Comparison of ENCODE assay signal across 17 cellular contexts in genomic region chr7:148811892-148812291, GRCh38.
DNase-seq lines count a peak whose midpoint lies in the region; ATAC-seq, FAIRE-seq and TF ChIP-seq lines count a peak whose summit lies in the region.
"Had no signal": no experiment of that assay in that cellular context is flagged by ENCODE, and none has a peak within 500 bp of the region (broad histone marks: within the 10 kb centered on the region; RNA-seq: fewer than 3 reads in every experiment).

No MANE protein-coding gene starts in this region.

- no peak for DNase-seq in activated CD4-positive, alpha-beta T cell treated with anti-CD3 and anti-CD28 coated beads, Interleukin-2, amount 10 ng/mL, durations not matched to agents 24 days and 14 days
- no peak for DNase-seq in activated CD4-positive, alpha-beta T cell treated with anti-CD3 and anti-CD28 coated beads for 1 hour
- no peak for DNase-seq in CD8-positive, alpha-beta T cell
- no peak for DNase-seq in activated CD8-positive, alpha-beta T cell treated with anti-CD3 and anti-CD28 coated beads, Interleukin-2, amount 10 ng/mL, durations not matched to agents 7 days and 5 days
- DNase-seq in glutamatergic neuron: no peak
- DNase-seq in GM12891 (ENCODE audit: insufficient read length, low spot score): no peak
- no peak for DNase-seq in C1 segment of cervical spinal cord (lab: John Stamatoyannopoulos, UW)
- DNase-seq: DMS79 treated with DMSO at 0.1 percent for 48 hours, KBM-7, NCI-H1417 treated with DMSO at 0.1 percent for 48 hours, NCI-H1930, NCI-H446, NCI-H748 treated with DMSO at 0.1 percent for 48 hours, OCI-M1, RPMI8226 had no signal

- no peaks in the 10 kb centered on the region for H3K27me3 ChIP-seq in CD8-positive, alpha-beta T cell (ENCODE audit: insufficient read depth, low read length)

- H3K27me3 Mint-ChIP-seq in activated CD4-positive, alpha-beta T cell treated with anti-CD3 and anti-CD28 coated beads, Interleukin-2, amount 10 ng/mL, durations not matched to agents 24 days and 14 days: no peaks in the 10 kb centered on the region
- no peaks in the 10 kb centered on the region for H3K27me3 Mint-ChIP-seq in CD8-positive, alpha-beta T cell (ENCODE audit: low read depth)
- H3K27me3 Mint-ChIP-seq in activated CD8-positive, alpha-beta T cell treated with anti-CD3 and anti-CD28 coated beads, Interleukin-2, amount 10 ng/mL, durations not matched to agents 7 days and 5 days (ENCODE audit: low read depth): no peaks in the 10 kb centered on the region
- H3K27me3 Mint-ChIP-seq in glutamatergic neuron (ENCODE audit: unreplicated experiment): peaks cover 14% of the 10 kb centered on the region

- peaks cover 78% of the 10 kb centered on the region for H3K36me3 Mint-ChIP-seq in activated CD4-positive, alpha-beta T cell treated with anti-CD3 and anti-CD28 coated beads, Interleukin-2, amount 10 ng/mL, durations not matched to agents 24 days and 14 days (ENCODE audit: low read depth)
- peaks cover 54% of the 10 kb centered on the region for H3K36me3 Mint-ChIP-seq in CD8-positive, alpha-beta T cell
- peaks cover 80% of the 10 kb centered on the region for H3K36me3 Mint-ChIP-seq in activated CD8-positive, alpha-beta T cell treated with anti-CD3 and anti-CD28 coated beads, Interleukin-2, amount 10 ng/mL, durations not matched to agents 7 days and 5 days (ENCODE audit: low read depth)
- H3K36me3 Mint-ChIP-seq in glutamatergic neuron (ENCODE audit: unreplicated experiment): no peaks in the 10 kb centered on the region

- H3K4me1 ChIP-seq in CD8-positive, alpha-beta T cell (ENCODE audit: insufficient read depth, low read length): no peaks in the 10 kb centered on the region

- no peak overlapping the region for H3K4me3 ChIP-seq in CD8-positive, alpha-beta T cell (ENCODE audit: low read depth, low read length)

- TF ChIP-seq POLR2A in GM12891 (IDR thresholded peaks at IDR 0.05; ENCODE audit: low read depth, low read length): no peak

- no peak overlapping the region for H3K4me3 Mint-ChIP-seq in activated CD4-positive, alpha-beta T cell treated with anti-CD3 and anti-CD28 coated beads, Interleukin-2, amount 10 ng/mL, durations not matched to agents 24 days and 14 days
- H3K4me3 Mint-ChIP-seq in CD8-positive, alpha-beta T cell: no peak overlapping the region
- H3K4me3 Mint-ChIP-seq in activated CD8-positive, alpha-beta T cell treated with anti-CD3 and anti-CD28 coated beads, Interleukin-2, amount 10 ng/mL, durations not matched to agents 7 days and 5 days: no peak overlapping the region
- no peak overlapping the region for H3K4me3 Mint-ChIP-seq in glutamatergic neuron (ENCODE audit: unreplicated experiment)

- peak overlapping the region; percentile 10 for H3K27ac Mint-ChIP-seq in activated CD4-positive, alpha-beta T cell treated with anti-CD3 and anti-CD28 coated beads, Interleukin-2, amount 10 ng/mL, durations not matched to agents 24 days and 14 days
- H3K27ac Mint-ChIP-seq in CD8-positive, alpha-beta T cell: peak overlapping the region; percentile 25
- peak overlapping the region; percentile 27 for H3K27ac Mint-ChIP-seq in activated CD8-positive, alpha-beta T cell treated with anti-CD3 and anti-CD28 coated beads, Interleukin-2, amount 10 ng/mL, durations not matched to agents 7 days and 5 days
- H3K27ac Mint-ChIP-seq in glutamatergic neuron (ENCODE audit: unreplicated experiment): peak overlapping the region; percentile 57

- no peaks in the 10 kb centered on the region for H3K9me3 Mint-ChIP-seq in activated CD4-positive, alpha-beta T cell treated with anti-CD3 and anti-CD28 coated beads, Interleukin-2, amount 10 ng/mL, durations not matched to agents 24 days and 14 days
- no peaks in the 10 kb centered on the region for H3K9me3 Mint-ChIP-seq in CD8-positive, alpha-beta T cell
- no peaks in the 10 kb centered on the region for H3K9me3 Mint-ChIP-seq in activated CD8-positive, alpha-beta T cell treated with anti-CD3 and anti-CD28 coated beads, Interleukin-2, amount 10 ng/mL, durations not matched to agents 7 days and 5 days (ENCODE audit: insufficient read depth)
- peaks cover 16% of the 10 kb centered on the region for H3K9me3 Mint-ChIP-seq in glutamatergic neuron (ENCODE audit: unreplicated experiment)

- POLR2A ChIA-PET in CD8-positive, alpha-beta T cell (lab: Charles Lee): no interaction called here
- POLR2A ChIA-PET in activated CD8-positive, alpha-beta T cell treated with anti-CD3 and anti-CD28 coated beads, Interleukin-2, amount 10 ng/mL, durations not matched to agents 7 days and 5 days (lab: Charles Lee): interaction anchor here (0.7 kb wide), 1 partner anchor 130 kb away, joined by 3 read pairs; no protein-coding TSS in a partner anchor

- no peaks in the 10 kb centered on the region for H3K36me3 ChIP-seq in CD8-positive, alpha-beta T cell (ENCODE audit: insufficient read depth, low read length)

- intact Hi-C loops in activated CD4-positive, alpha-beta T cell treated with anti-CD3 and anti-CD28 coated beads, Interleukin-2, amount 10 ng/mL, durations not matched to agents 24 days and 14 days (cut with micrococcal nuclease): no loop called here
- intact Hi-C loops in CD8-positive, alpha-beta T cell (cut with DNase I, micrococcal nuclease): no loop called here

- CTCF ChIA-PET in CD8-positive, alpha-beta T cell (lab: Charles Lee): no interaction called here
- CTCF ChIA-PET in activated CD8-positive, alpha-beta T cell treated with anti-CD3 and anti-CD28 coated beads, Interleukin-2, amount 10 ng/mL, durations not matched to agents 7 days and 5 days (lab: Charles Lee): interaction anchor here (2.1 kb wide), 1 partner anchor 151 kb away, joined by 6 read pairs; no protein-coding TSS in a partner anchor

- ATAC-seq in CD8-positive, alpha-beta T cell: no peak
- no peak for ATAC-seq in activated CD8-positive, alpha-beta T cell treated with anti-CD3 and anti-CD28 coated beads, Interleukin-2, amount 10 ng/mL, durations not matched to agents 7 days and 5 days
- no peak for ATAC-seq in HG03520 (IDR thresholded peaks at IDR 0.05; ENCODE audit: unreplicated experiment)
- ATAC-seq: HCT116 had no signal

- H3K4me1 Mint-ChIP-seq in activated CD4-positive, alpha-beta T cell treated with anti-CD3 and anti-CD28 coated beads, Interleukin-2, amount 10 ng/mL, durations not matched to agents 24 days and 14 days: peaks cover 2% of the 10 kb centered on the region
- peaks cover 5% of the 10 kb centered on the region for H3K4me1 Mint-ChIP-seq in CD8-positive, alpha-beta T cell (ENCODE audit: low read depth)
- H3K4me1 Mint-ChIP-seq in activated CD8-positive, alpha-beta T cell treated with anti-CD3 and anti-CD28 coated beads, Interleukin-2, amount 10 ng/mL, durations not matched to agents 7 days and 5 days (ENCODE audit: low read depth): no peaks in the 10 kb centered on the region
- H3K4me1 Mint-ChIP-seq in glutamatergic neuron (ENCODE audit: low read depth, unreplicated experiment): peaks cover 38% of the 10 kb centered on the region

- no peak for TF ChIP-seq CTCF in CD8-positive, alpha-beta T cell (IDR thresholded peaks at IDR 0.05)
- no peak for TF ChIP-seq CTCF in glutamatergic neuron (IDR thresholded peaks at IDR 0.05; ENCODE audit: partially characterized antibody, unreplicated experiment)

- H3K27ac ChIP-seq in CD8-positive, alpha-beta T cell (ENCODE audit: low read depth, low read length): no peak overlapping the region

- no peak for FAIRE-seq in GM12891 (lab: Jason Lieb, UNC)

- H3K9me3 ChIP-seq in CD8-positive, alpha-beta T cell (ENCODE audit: low read length): no peaks in the 10 kb centered on the region

TF ChIP-seq in GM12891, 5 proteins besides CTCF, POLR2A, EP300 and RAD21:
- TF ChIP-seq POLR2AphosphoS5 (IDR thresholded peaks at IDR 0.05; ENCODE audit: low read depth, low read length): no peak
- no peak for TF ChIP-seq TAF1 (IDR thresholded peaks at IDR 0.05; ENCODE audit: low read depth, low read length)
- no peak for TF ChIP-seq SPI1 (IDR thresholded peaks at IDR 0.05; ENCODE audit: low read depth, low read length)
- no peak for TF ChIP-seq POU2F2 (IDR thresholded peaks at IDR 0.05; ENCODE audit: low read depth, low read length)
- TF ChIP-seq PAX5 (IDR thresholded peaks at IDR 0.05; ENCODE audit: insufficient read depth, low read length, severe bottlenecking): no peak
